Comparison of ENCODE assay signal across 10 cellular contexts in the genomic region with DNA sequence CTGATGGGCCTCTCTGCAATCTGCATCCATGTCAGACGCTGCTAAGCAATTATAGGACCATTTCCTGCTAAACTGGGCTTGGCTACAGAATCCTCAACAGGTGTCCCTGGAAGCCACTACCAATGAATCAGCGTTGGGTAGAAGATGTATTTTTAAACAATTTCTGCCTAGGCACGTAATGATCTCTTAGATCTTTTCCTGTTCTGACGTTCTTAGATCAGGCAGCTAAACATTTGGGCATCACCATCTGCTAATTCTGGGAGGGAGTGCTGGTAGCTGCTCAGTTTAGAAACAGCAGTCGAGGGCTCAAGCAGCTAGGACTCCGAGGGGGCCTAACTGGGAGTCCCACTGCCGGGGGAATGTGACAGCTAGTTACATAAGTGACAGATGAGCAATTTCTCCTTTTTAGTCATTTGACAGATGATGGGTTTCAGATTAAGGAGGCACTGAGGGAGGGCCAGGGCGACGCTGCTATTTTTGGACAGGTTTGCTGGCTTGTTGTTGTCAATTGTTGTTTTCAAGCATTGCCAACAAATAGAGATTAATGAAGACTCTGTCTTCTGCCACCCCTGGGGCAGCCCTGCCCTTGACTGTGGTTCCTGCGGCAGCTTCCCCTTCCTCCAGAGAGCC.
DNase-seq lines count a peak whose midpoint lies in the region; ATAC-seq and TF ChIP-seq lines count a peak whose summit lies in the region.
"Had no signal": no experiment of that assay in that cellular context is flagged by ENCODE, and none has a peak within 500 bp of the region (broad histone marks: within the 10 kb centered on the region; RNA-seq: fewer than 3 reads in every experiment).

No MANE protein-coding gene starts in this region.

- no peaks in the 10 kb centered on the region for H3K27me3 ChIP-seq in prostate gland (replicated peaks; ENCODE audit: insufficient read depth)

- DNase-seq in GM12865 (ENCODE audit: low read depth) (peak; percentile 83), SW 1271 (lab: John Stamatoyannopoulos, UW) (no peak), NAMALWA (ENCODE audit: low spot score) (no peak), prostate gland (ENCODE audit: low spot score) (no peak)
- no peak for DNase-seq in activated CD8-positive, alpha-beta memory T cell treated with anti-CD3 and anti-CD28 coated beads, Interleukin-2, amount 10 ng/mL, durations not matched to agents 7 days and 5 days
- DNase-seq: CD4-positive, CD25-positive, alpha-beta regulatory T cell; NCI-H1092 had no signal

- intact Hi-C loops in prostate gland (cut with DNase I) = no loop called here

- TF ChIP-seq CTCF in GM12865 (IDR thresholded peaks at IDR 0.05; ENCODE audit: insufficient read depth, low read depth, low read length, missing control alignments) (no peak), prostate gland (IDR thresholded peaks at IDR 0.05) (no peak)

- WGBS in prostate gland = 60% methylated on average over 10 of the region's 10 CpGs

- H3K36me3 Mint-ChIP-seq in activated CD8-positive, alpha-beta memory T cell treated with anti-CD3 and anti-CD28 coated beads, Interleukin-2, amount 10 ng/mL, durations not matched to agents 7 days and 5 days = no peaks in the 10 kb centered on the region
- H3K36me3 Mint-ChIP-seq: CD4-positive, CD25-positive, alpha-beta regulatory T cell had no signal

- peaks cover 3% of the 10 kb centered on the region for H3K27me3 Mint-ChIP-seq in activated CD8-positive, alpha-beta memory T cell treated with anti-CD3 and anti-CD28 coated beads, Interleukin-2, amount 10 ng/mL, durations not matched to agents 7 days and 5 days

- no peaks in the 10 kb centered on the region for H3K36me3 ChIP-seq in prostate gland

- no peak overlapping the region for H3K4me3 Mint-ChIP-seq in activated CD8-positive, alpha-beta memory T cell treated with anti-CD3 and anti-CD28 coated beads, Interleukin-2, amount 10 ng/mL, durations not matched to agents 7 days and 5 days
- H3K4me3 Mint-ChIP-seq: CD4-positive, CD25-positive, alpha-beta regulatory T cell had no signal

- ATAC-seq in GM21381 (IDR thresholded peaks at IDR 0.05; ENCODE audit: unreplicated experiment) (peak; percentile 80), HG03196 (IDR thresholded peaks at IDR 0.05; ENCODE audit: unreplicated experiment) (peak; percentile 81)
- ATAC-seq in activated CD8-positive, alpha-beta memory T cell treated with anti-CD3 and anti-CD28 coated beads, Interleukin-2, amount 10 ng/mL, durations not matched to agents 7 days and 5 days = no peak

- no peaks in the 10 kb centered on the region for H3K9me3 Mint-ChIP-seq in activated CD8-positive, alpha-beta memory T cell treated with anti-CD3 and anti-CD28 coated beads, Interleukin-2, amount 10 ng/mL, durations not matched to agents 7 days and 5 days (ENCODE audit: low read depth)

- H3K4me3 ChIP-seq in GM12865 (ENCODE audit: low read depth, low read length) (no peak overlapping the region), prostate gland (no peak overlapping the region)

- H3K4me1 ChIP-seq in prostate gland (replicated peaks) = no peaks in the 10 kb centered on the region

- no peak overlapping the region for H3K27ac Mint-ChIP-seq in activated CD8-positive, alpha-beta memory T cell treated with anti-CD3 and anti-CD28 coated beads, Interleukin-2, amount 10 ng/mL, durations not matched to agents 7 days and 5 days
- H3K27ac Mint-ChIP-seq: CD4-positive, CD25-positive, alpha-beta regulatory T cell had no signal

- H3K4me1 Mint-ChIP-seq in activated CD8-positive, alpha-beta memory T cell treated with anti-CD3 and anti-CD28 coated beads, Interleukin-2, amount 10 ng/mL, durations not matched to agents 7 days and 5 days = no peaks in the 10 kb centered on the region
- H3K4me1 Mint-ChIP-seq: CD4-positive, CD25-positive, alpha-beta regulatory T cell had no signal

- no peaks in the 10 kb centered on the region for H3K9me3 ChIP-seq in prostate gland

- CTCF ChIA-PET in activated CD8-positive, alpha-beta memory T cell treated with anti-CD3 and anti-CD28 coated beads, Interleukin-2, amount 10 ng/mL, durations not matched to agents 7 days and 5 days (lab: Charles Lee) = no interaction called here

- H3K27ac ChIP-seq in cingulate gyrus (ENCODE audit: low read depth, low read length) = peak overlapping the region; percentile 76
- no peak overlapping the region for H3K27ac ChIP-seq in prostate gland

- TF ChIP-seq POLR2A in prostate gland (IDR thresholded peaks at IDR 0.05) = no peak
